In genomic region chr11:9982796-9983579, GRCh38 we compare ENCODE assay signal across 10 cellular contexts.
A peak's percentile ranks its signal among the peaks of the same experiment; 100 is the strongest.
DNase-seq lines count a peak whose midpoint lies in the region; ATAC-seq and TF ChIP-seq lines count a peak whose summit lies in the region.
"Had no signal": no experiment of that assay in that cellular context is flagged by ENCODE, and none has a peak within 500 bp of the region (broad histone marks: within the 10 kb centered on the region; RNA-seq: fewer than 3 reads in every experiment).

No MANE protein-coding gene starts in this region.

- H3K9ac ChIP-seq in smooth muscle cell (ENCODE audit: low read depth): peak overlapping the region; percentile 31

- H3K4me2 ChIP-seq in smooth muscle cell: no peak overlapping the region

- H3K4me1 ChIP-seq in smooth muscle cell (ENCODE audit: low read depth) (peaks cover 4% of the 10 kb centered on the region), psoas muscle (no peaks in the 10 kb centered on the region)

- ATAC-seq in psoas muscle: no peak
- no peak for ATAC-seq in HG03432 (IDR thresholded peaks at IDR 0.05; ENCODE audit: unreplicated experiment)
- ATAC-seq: activated CD8-positive, alpha-beta T cell treated with anti-CD3 and anti-CD28 coated beads for 36 hours had no signal

- H3K27me3 ChIP-seq in smooth muscle cell (ENCODE audit: low read depth): no peaks in the 10 kb centered on the region
- no peaks in the 10 kb centered on the region for H3K27me3 ChIP-seq in psoas muscle (ENCODE audit: insufficient read depth in 3 of 3, low read length in 2 of 3)
- H3K27me3 ChIP-seq: ascending aorta had no signal

- no peak for TF ChIP-seq CTCF in fibroblast of the aortic adventitia (IDR thresholded peaks at IDR 0.05; ENCODE audit: insufficient read depth, low read length)
- TF ChIP-seq CTCF in smooth muscle cell (IDR thresholded peaks at IDR 0.05; ENCODE audit: borderline replicate concordance, insufficient read depth, poor library complexity, severe bottlenecking): no peak
- no peak for TF ChIP-seq CTCF in psoas muscle (IDR thresholded peaks at IDR 0.05)

- H3K27ac ChIP-seq in smooth muscle cell (ENCODE audit: low read depth) (peak overlapping the region; percentile 73), psoas muscle (no peak overlapping the region)
- H3K27ac ChIP-seq: ascending aorta had no signal

- H3K4me3 ChIP-seq in fibroblast of the aortic adventitia (ENCODE audit: low read depth, low read length): no peak overlapping the region
- H3K4me3 ChIP-seq in smooth muscle cell: no peak overlapping the region
- H3K4me3 ChIP-seq in psoas muscle: no peak overlapping the region
- H3K4me3 ChIP-seq: ascending aorta had no signal

- no peak overlapping the region for H2AFZ ChIP-seq in smooth muscle cell (ENCODE audit: low read depth)

- peaks cover 7% of the 10 kb centered on the region for H4K20me1 ChIP-seq in smooth muscle cell (ENCODE audit: low read depth)

- DNase-seq in HT-29 (ENCODE audit: low spot score): peak; percentile 85
- peak; percentile 16 for DNase-seq in SK-N-DZ (ENCODE audit: low spot score)
- DNase-seq in fibroblast of the aortic adventitia (ENCODE audit: low read depth): peak; percentile 19
- DNase-seq in smooth muscle cell (lab: John Stamatoyannopoulos, UW; ENCODE audit: unreplicated experiment): no peak
- no peak for DNase-seq in activated CD4-positive, alpha-beta T cell treated with anti-CD3 and anti-CD28 coated beads, Interleukin-2, amount 50 U/mL, for 1 hour
- no peak for DNase-seq in psoas muscle
- DNase-seq: activated CD8-positive, alpha-beta T cell treated with anti-CD3 and anti-CD28 coated beads for 36 hours; NCI-H2029 had no signal

- no peaks in the 10 kb centered on the region for H3K9me3 ChIP-seq in smooth muscle cell (replicated peaks; ENCODE audit: low read depth)
- H3K9me3 ChIP-seq in psoas muscle: no peaks in the 10 kb centered on the region
- H3K9me3 ChIP-seq: ascending aorta had no signal

- H3K36me3 ChIP-seq in smooth muscle cell (ENCODE audit: low read depth) (peaks cover 5% of the 10 kb centered on the region), psoas muscle (ENCODE audit: insufficient read depth in 1 of 2, low read depth in 1 of 2) (no peaks in the 10 kb centered on the region)

- WGBS in smooth muscle cell (ENCODE audit: low lambda C conversion rate): 70% methylated on average over 16 of the region's 16 CpGs
- 95 to 97% (median 95%) methylated on average over 16 of the region's 16 CpGs for WGBS in psoas muscle, 3 donors

- intact Hi-C loops in psoas muscle (cut with DNase I): no loop called here

- H3F3A ChIP-seq in smooth muscle cell (ENCODE audit: low read depth): no peaks in the 10 kb centered on the region

- peaks cover 2% of the 10 kb centered on the region for H3K79me2 ChIP-seq in smooth muscle cell (ENCODE audit: low read depth)

Comparison
In these comparisons a context has a peak if more than half of its experiments do, and no peak if none do; other contexts are left out.
1. DNase-seq: peak in HT-29 (single experiment), SK-N-DZ (single experiment) and fibroblast of the aortic adventitia (single experiment); none in smooth muscle cell (single experiment), activated CD4-positive, alpha-beta T cell treated with anti-CD3 and anti-CD28 coated beads, Interleukin-2, amount 50 U/mL, for 1 hour (single experiment) and psoas muscle (0 of 2).